ENCODE assay signal across 34 cellular contexts in genomic region chr18:38847326-38847725, GRCh38.
"Had no signal": no experiment of that assay in that cellular context is flagged by ENCODE, and none has a peak within 500 bp of the region (broad histone marks: within the 10 kb centered on the region; RNA-seq: fewer than 3 reads in every experiment).

No MANE protein-coding gene starts in this region.

- H3K4me3 ChIP-seq: gastrocnemius medialis, heart left ventricle had no signal

- H3K4me1 Mint-ChIP-seq: activated B cell treated with CpG ODN at 0.5 μM for 24 hours; activated T-helper 17 cell treated with anti-CD3 and anti-CD28 coated beads, Interleukin-2, amount 50 U/mL, for 72 hours; T-helper 17 cell had no signal

- ATAC-seq: activated CD4-positive, CD25-positive, alpha-beta regulatory T cell treated with anti-CD3 and anti-CD28 coated beads, Interleukin-2, amount 50 U/mL, for 24 hours; activated CD8-positive, alpha-beta T cell treated with anti-CD3 and anti-CD28 coated beads for 36 hours; activated T-cell treated with anti-CD3 and anti-CD28 coated beads, Interleukin-2, amount 50 U/mL, for 4 hours; activated T-helper 17 cell treated with anti-CD3 and anti-CD28 coated beads, Interleukin-2, amount 50 U/mL, for 72 hours; effector memory CD8-positive, alpha-beta T cell; esophagus mucosa; gastrocnemius medialis; heart left ventricle; T-helper 17 cell had no signal

- H3K9me3 Mint-ChIP-seq: activated B cell treated with CpG ODN at 0.5 μM for 24 hours; activated CD8-positive, alpha-beta T cell treated with anti-CD3 and anti-CD28 coated beads for 36 hours; activated T-cell treated with anti-CD3 and anti-CD28 coated beads, Interleukin-2, amount 50 U/mL, for 4 hours; activated T-helper 17 cell treated with anti-CD3 and anti-CD28 coated beads, Interleukin-2, amount 50 U/mL, for 72 hours; T-helper 2 cell treated with Interferon-gamma antibody and Interleukin-4, amounts not matched to agents 5 μg/mL and 100 μg/mL, for 36 hours had no signal

- H3K9me3 ChIP-seq: gastrocnemius medialis, heart left ventricle had no signal

- H3K4me1 ChIP-seq: gastrocnemius medialis, heart left ventricle had no signal

- H3K36me3 Mint-ChIP-seq: activated naive CD8-positive, alpha-beta T cell had no signal

- DNase-seq: activated B cell treated with CpG ODN at 0.5 μM for 24 hours; activated CD4-positive, alpha-beta T cell treated with anti-CD3 and anti-CD28 coated beads for 48 hours; activated CD4-positive, alpha-beta T cell treated with anti-CD3 and anti-CD28 coated beads, Interleukin-2, amount 50 U/mL, for 1 hour; activated CD4-positive, alpha-beta T cell treated with anti-CD3 and anti-CD28 coated beads, Interleukin-2, amount 50 U/mL, for 48 hours; activated CD8-positive, alpha-beta memory T cell treated with anti-CD3 and anti-CD28 coated beads for 24 hours; activated CD8-positive, alpha-beta T cell treated with anti-CD3 and anti-CD28 coated beads for 36 hours; activated effector memory CD4-positive, alpha-beta T cell treated with Interleukin-2 at 50 U/mL for 16 hours; activated gamma-delta T cell treated with Interleukin-2 at 50 U/mL for 16 hours; activated naive CD4-positive, alpha-beta T cell treated with anti-CD3 and anti-CD28 coated beads, Interleukin-2, amount 50 U/mL, for 16 hours; activated naive CD4-positive, alpha-beta T cell treated with Interleukin-2 at 50 U/mL for 16 hours; activated T-cell treated with anti-CD3 and anti-CD28 coated beads, Interleukin-2, amount 50 U/mL, for 4 hours; amniotic stem cell; anterior cingulate cortex; brain microvascular endothelial cell; caudate nucleus; cortex of kidney; dermis blood vessel endothelial cell; effector CD4-positive, alpha-beta T cell; effector memory CD8-positive, alpha-beta T cell; foreskin fibroblast; gastrocnemius medialis; glutamatergic neuron; heart left ventricle; T-helper 1 cell; T-helper 17 cell; T1000; WERI-Rb-1 had no signal

- H3K36me3 ChIP-seq: brain microvascular endothelial cell, gastrocnemius medialis, heart left ventricle, WERI-Rb-1 had no signal

- H3K27me3 Mint-ChIP-seq: activated B cell treated with CpG ODN at 0.5 μM for 24 hours; activated CD8-positive, alpha-beta T cell treated with anti-CD3 and anti-CD28 coated beads for 36 hours; activated naive CD8-positive, alpha-beta T cell; activated T-helper 17 cell treated with anti-CD3 and anti-CD28 coated beads, Interleukin-2, amount 50 U/mL, for 72 hours; effector memory CD8-positive, alpha-beta T cell; T-helper 17 cell had no signal

- H3K27ac Mint-ChIP-seq: activated B cell treated with CpG ODN at 0.5 μM for 24 hours; activated CD8-positive, alpha-beta T cell treated with anti-CD3 and anti-CD28 coated beads for 36 hours; activated naive CD8-positive, alpha-beta T cell; activated T-helper 17 cell treated with anti-CD3 and anti-CD28 coated beads, Interleukin-2, amount 50 U/mL, for 72 hours; effector memory CD8-positive, alpha-beta T cell; T-helper 17 cell; T-helper 2 cell treated with Interferon-gamma antibody and Interleukin-4, amounts not matched to agents 5 μg/mL and 100 μg/mL, for 36 hours had no signal

- H3K27ac ChIP-seq: brain microvascular endothelial cell, gastrocnemius medialis, heart left ventricle, WERI-Rb-1 had no signal

- FAIRE-seq: astrocyte, colon had no signal

- H3K4me3 Mint-ChIP-seq: activated B cell treated with CpG ODN at 0.5 μM for 24 hours; activated CD8-positive, alpha-beta T cell treated with anti-CD3 and anti-CD28 coated beads for 36 hours; activated naive CD8-positive, alpha-beta T cell; activated T-cell treated with anti-CD3 and anti-CD28 coated beads, Interleukin-2, amount 50 U/mL, for 4 hours; activated T-helper 17 cell treated with anti-CD3 and anti-CD28 coated beads, Interleukin-2, amount 50 U/mL, for 72 hours; effector memory CD8-positive, alpha-beta T cell; T-helper 17 cell; T-helper 2 cell treated with Interferon-gamma antibody and Interleukin-4, amounts not matched to agents 5 μg/mL and 100 μg/mL, for 36 hours had no signal

- H3K27me3 ChIP-seq: brain microvascular endothelial cell, gastrocnemius medialis, heart left ventricle had no signal
